In genomic region chr9:133768859-133769510, GRCh38 we compare ENCODE assay signal across 13 cellular contexts. TPM values are rescaled to one million over a fixed set of nuclear protein-coding genes. Genes with fewer than 3 reads are reported as not detected.
DNase-seq lines count a peak whose midpoint lies in the region; ATAC-seq and TF ChIP-seq lines count a peak whose summit lies in the region.
"Had no signal": no experiment of that assay in that cellular context is flagged by ENCODE, and none has a peak within 500 bp of the region (broad histone marks: within the 10 kb centered on the region; RNA-seq: fewer than 3 reads in every experiment).

No MANE protein-coding gene starts in this region.

- ATAC-seq in IMR-90 (ENCODE audit: low read depth), result no peak
- ATAC-seq in HG02571 (IDR thresholded peaks at IDR 0.05; ENCODE audit: unreplicated experiment), result no peak

- CTCF ChIA-PET in IMR-90 (lab: Yijun Ruan, JAX), result interaction anchor here (1.7 kb wide), 1 partner anchor 225 kb away, joined by 5 read pairs; no protein-coding TSS in a partner anchor

- H2AK9ac ChIP-seq in IMR-90 (replicated peaks; ENCODE audit: low read depth, low read length, poor library complexity), result no peak overlapping the region

- no peak overlapping the region for H2BK120ac ChIP-seq in IMR-90 (ENCODE audit: low read depth, low read length)

- BruUV-seq in IMR-90 (replicated peaks; lab: Mats Ljungman, UMichigan), result no TSS peak

- peaks cover 5% of the 10 kb centered on the region; the same call in 1 of the 2 replicates for H4K20me1 ChIP-seq in IMR-90 (ENCODE audit: insufficient read depth, low read length)

- H3K9ac ChIP-seq in IMR-90 (ENCODE audit: low read depth, low read length), result no peak overlapping the region

- no peak overlapping the region for H3K56ac ChIP-seq in IMR-90 (ENCODE audit: extremely low read depth, insufficient read depth, low read length)

- H2BK15ac ChIP-seq in IMR-90 (ENCODE audit: low read depth, low read length), result no peak overlapping the region

- intact Hi-C loops in IMR-90 (cut with micrococcal nuclease), result no loop called here

- dilution Hi-C loops in IMR-90 (cut with HindIII; ENCODE audit: low sequenced_read_pairs, unreplicated experiment), result no loop called here

- no peak overlapping the region for H4K5ac ChIP-seq in IMR-90 (ENCODE audit: low read depth, low read length)

- H2BK20ac ChIP-seq in IMR-90 (ENCODE audit: low read depth, low read length), result no peak overlapping the region

- no peak for TF ChIP-seq POLR2A in IMR-90 (IDR thresholded peaks at IDR 0.05; ENCODE audit: low read depth, low read length)

- POLR2A ChIA-PET in IMR-90 (lab: Charles Lee; ENCODE audit: unreplicated experiment), result no interaction called here

- H2BK5ac ChIP-seq in IMR-90 (ENCODE audit: low read depth, low read length, poor library complexity, severe bottlenecking), result no peak overlapping the region

- no peak for TF ChIP-seq CTCF in IMR-90 (conservative IDR thresholded peaks at IDR 0.05; ENCODE audit: low read depth, low read length)
- TF ChIP-seq CTCF in cardiac fibroblast (IDR thresholded peaks at IDR 0.05; ENCODE audit: low read depth, low read length), result peak; percentile 7

- WGBS in IMR-90 (ENCODE audit: extremely low coverage in 2 of 2, insufficient read length in 1 of 2), 2 experiments, result 87% methylated on average over 3 of the region's 15 CpGs; no CpG with 5 or more reads in 1 of the 2 experiments

- in situ Hi-C loops in IMR-90 (cut with MboI; ENCODE audit: low sequenced_read_pairs), result no loop called here

- H3K36me3 ChIP-seq in IMR-90 (ENCODE audit: control insufficient read depth, insufficient read depth, low read length), result peaks cover 39% of the 10 kb centered on the region

- H3K4me2 ChIP-seq in IMR-90 (ENCODE audit: low read depth, low read length), result no peak overlapping the region

- H3K14ac ChIP-seq in IMR-90 (replicated peaks; ENCODE audit: low read depth, low read length), result no peak overlapping the region

- H3K27ac ChIP-seq in IMR-90 (ENCODE audit: insufficient read depth, low read length), result no peak overlapping the region

- H4K91ac ChIP-seq in IMR-90 (ENCODE audit: insufficient read depth, low read depth, low read length), result no peak overlapping the region

- H3K4me1 ChIP-seq in IMR-90 (ENCODE audit: control insufficient read depth, insufficient read depth, low read length), result peaks cover 2% of the 10 kb centered on the region; the same call in 1 of the 2 replicates
- H3K4me1 ChIP-seq: Caco-2 had no signal

- H2AFZ ChIP-seq in IMR-90 (replicated peaks; ENCODE audit: low read length, poor library complexity), result no peak overlapping the region

- H3K18ac ChIP-seq in IMR-90 (ENCODE audit: low read depth, low read length), result no peak overlapping the region

- H3K4me3 ChIP-seq in IMR-90 (ENCODE audit: insufficient read depth, low read depth, low read length) (no peak overlapping the region), cardiac fibroblast (replicated peaks in 1 of 2; ENCODE audit: low read depth in 2 of 2, low read length in 2 of 2) (no peak overlapping the region)

- H3K27me3 ChIP-seq in IMR-90 (ENCODE audit: control insufficient read depth, insufficient read depth, low read length), result no peaks in the 10 kb centered on the region

- H3K23ac ChIP-seq in IMR-90 (ENCODE audit: low read depth, low read length), result no peak overlapping the region

- peaks cover under 1% of the 10 kb centered on the region for H3K9me1 ChIP-seq in IMR-90 (ENCODE audit: insufficient read depth, low read length)

- H3K79me1 ChIP-seq in IMR-90 (ENCODE audit: low read depth in 1 of 2, low read length in 2 of 2), result no peaks in the 10 kb centered on the region; a peak in 1 of 4 replicates

- TF ChIP-seq RAD21 in IMR-90 (IDR thresholded peaks at IDR 0.05; ENCODE audit: low read length), result 0 out of 2 replicates have a peak, but pooled peaks have one; percentile 4

- H4K8ac ChIP-seq in IMR-90 (ENCODE audit: low read depth in 2 of 2, low read length in 2 of 2), result no peak overlapping the region

- DNase-seq in CMK (ENCODE audit: low read depth) (peak; percentile 11), IMR-90 (no peak), cardiac fibroblast (ENCODE audit: low read depth in 2 of 2) (no peak), mucosa of gallbladder (ENCODE audit: low spot score) (peak; percentile 9), COLO829 (ENCODE audit: low spot score) (no peak), NCI-H2227 treated with DMSO at 0.1 percent for 48 hours (lab: John Stamatoyannopoulos, UW) (no peak), NCI-H526 treated with DMSO at 0.1 percent for 48 hours (lab: John Stamatoyannopoulos, UW) (no peak)
- DNase-seq: activated CD4-positive, alpha-beta T cell treated with anti-CD3 and anti-CD28 coated beads, Interleukin-2, amount 50 U/mL, for 1 hour; amygdala; NCI-H1092 treated with DMSO at 0.1 percent for 48 hours; SHP77 treated with DMSO at 0.1 percent for 48 hours had no signal

- no peak overlapping the region for H3K4ac ChIP-seq in IMR-90 (ENCODE audit: low read depth, low read length)

- no peak overlapping the region for H2AK5ac ChIP-seq in IMR-90 (ENCODE audit: low read depth, low read length)

- H3K9me3 ChIP-seq in IMR-90 (ENCODE audit: control insufficient read depth, insufficient read depth, low read length), result peaks cover 11% of the 10 kb centered on the region; the same call in 1 of the 2 replicates

TF ChIP-seq in IMR-90, 13 proteins besides CTCF, POLR2A, EP300 and RAD21:
- TF ChIP-seq MAZ (IDR thresholded peaks at IDR 0.05; ENCODE audit: borderline replicate concordance, low read depth, low read length) (no peak), CEBPB (IDR thresholded peaks at IDR 0.05; ENCODE audit: low read depth, low read length) (no peak), NFE2L2 (IDR thresholded peaks at IDR 0.05; ENCODE audit: low read depth, low read length) (no peak), RFX5 (IDR thresholded peaks at IDR 0.05; ENCODE audit: low read depth, low read length) (no peak), MXI1 (IDR thresholded peaks at IDR 0.05; ENCODE audit: borderline replicate concordance, low read depth, low read length) (no peak), CHD1 (IDR thresholded peaks at IDR 0.05; ENCODE audit: low read depth, low read length) (no peak), BHLHE40 (IDR thresholded peaks at IDR 0.05; ENCODE audit: low read depth, low read length) (no peak), USF2 (IDR thresholded peaks at IDR 0.05; ENCODE audit: low read depth, low read length) (no peak), SMC3 (IDR thresholded peaks at IDR 0.05; ENCODE audit: low read depth, low read length) (no peak), MAFK (IDR thresholded peaks at IDR 0.05; ENCODE audit: low read depth, low read length) (no peak), ELK1 (IDR thresholded peaks at IDR 0.05; ENCODE audit: borderline replicate concordance, low read depth, low read length) (no peak), RCOR1 (IDR thresholded peaks at IDR 0.05; ENCODE audit: insufficient replicate concordance, low read length) (no peak), FOS (IDR thresholded peaks at IDR 0.05; ENCODE audit: low read depth, low read length) (no peak)

RNA-seq across cellular contexts. Expression of gene SARDH, which starts 30.8 kb away (rescaled TPM):
- total RNA-seq in IMR-90 (2012; rRNA removed) (4.7 and 5.0 TPM in 2 replicates), mucosa of gallbladder (2.8 TPM)
- 7.5 and 8.5 TPM in 2 replicates for polyA plus RNA-seq in IMR-90 (2012; rRNA removed)
- polyA plus RNA-seq in IMR-90 (2012; cell fraction: cytosol; rRNA removed), result 5.0 and 8.3 TPM in 2 replicates
- 9.2 and 23.8 TPM in 2 replicates for polyA plus RNA-seq in IMR-90 (2012; cell fraction: nucleus; rRNA removed; ENCODE audit: low replicate concordance)

Comparison
In these comparisons a context has a peak if more than half of its experiments do, and no peak if none do; other contexts are left out.
1. DNase-seq: peak in CMK (single experiment) and mucosa of gallbladder (single experiment); none in IMR-90 (single experiment), cardiac fibroblast (0 of 2), COLO829 (single experiment), NCI-H2227 treated with DMSO at 0.1 percent for 48 hours (single experiment) and NCI-H526 treated with DMSO at 0.1 percent for 48 hours (single experiment).